20 cellular contexts compared by ENCODE assay signal in the genomic region with DNA sequence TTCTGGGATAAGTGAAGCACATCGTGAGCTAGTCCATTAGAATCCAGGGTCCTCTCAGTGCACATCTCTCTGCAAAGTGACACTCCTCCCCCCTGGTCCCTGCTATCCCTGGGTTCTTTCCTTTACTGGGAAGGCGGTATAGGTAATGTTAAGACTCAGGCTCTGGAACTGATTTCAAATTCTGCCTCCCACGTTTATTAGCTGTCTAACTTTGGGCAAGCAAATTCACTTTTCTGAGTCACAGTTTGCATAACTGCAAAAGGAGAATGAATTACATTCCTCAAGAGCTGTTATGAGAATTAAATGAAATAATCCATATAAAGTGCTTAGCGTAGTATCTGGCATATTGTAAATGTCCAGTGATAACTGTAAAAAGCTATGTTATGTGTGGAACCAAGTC.
A peak's percentile ranks its signal among the peaks of the same experiment; 100 is the strongest.
DNase-seq lines count a peak whose midpoint lies in the region; FAIRE-seq and TF ChIP-seq lines count a peak whose summit lies in the region.
"Had no signal": no experiment of that assay in that cellular context is flagged by ENCODE, and none has a peak within 500 bp of the region (broad histone marks: within the 10 kb centered on the region; RNA-seq: fewer than 3 reads in every experiment).

No MANE protein-coding gene starts in this region.

- no peaks in the 10 kb centered on the region for H3K9me3 ChIP-seq in astrocyte (ENCODE audit: insufficient read depth, low read depth, low read length)
- H3K9me3 ChIP-seq: BE2C had no signal

- peak; percentile 63 for DNase-seq in astrocyte (ENCODE audit: low read depth)
- DNase-seq in fibroblast of pulmonary artery (ENCODE audit: low read depth): peak; percentile 1
- DNase-seq in putamen (ENCODE audit: low spot score): peak; percentile 64
- no peak for DNase-seq in NCI-H510A treated with DMSO at 0.1 percent for 48 hours (lab: John Stamatoyannopoulos, UW)
- no peak for DNase-seq in RKO (ENCODE audit: low spot score)
- DNase-seq in NOMO-1 treated with dmso at 0.1 percent for 144 hours (lab: John Stamatoyannopoulos, UW; ENCODE audit: unreplicated experiment): no peak
- DNase-seq: ACHN; BE2C; C1 segment of cervical spinal cord; Caco-2; CD4-positive, CD25-positive, alpha-beta regulatory T cell; DMS79; GDM1; H7; HFFc6 had no signal

- H3K4me1 Mint-ChIP-seq in astrocyte (ENCODE audit: low read depth, unreplicated experiment): no peaks in the 10 kb centered on the region
- H3K4me1 Mint-ChIP-seq: CD4-positive, CD25-positive, alpha-beta regulatory T cell; GM23338 had no signal

- H3K27me3 Mint-ChIP-seq in astrocyte (ENCODE audit: low read depth, unreplicated experiment): no peaks in the 10 kb centered on the region
- H3K27me3 Mint-ChIP-seq: CD4-positive, CD25-positive, alpha-beta regulatory T cell had no signal

- peaks cover 11% of the 10 kb centered on the region for H3K9me3 Mint-ChIP-seq in astrocyte (ENCODE audit: unreplicated experiment)

- no peaks in the 10 kb centered on the region for H3K36me3 Mint-ChIP-seq in astrocyte (ENCODE audit: low read depth, unreplicated experiment)
- H3K36me3 Mint-ChIP-seq: CD4-positive, CD25-positive, alpha-beta regulatory T cell had no signal

- H2AFZ ChIP-seq in astrocyte (ENCODE audit: low read depth, low read length): no peak overlapping the region
- H2AFZ ChIP-seq: GM23338 had no signal

- no peak overlapping the region for H3K9ac ChIP-seq in astrocyte (ENCODE audit: low read length)

- no peak for FAIRE-seq in astrocyte (lab: Jason Lieb, UNC)
- FAIRE-seq: A204.1, D721Med, GM12892, GM18507 had no signal

- no peak overlapping the region for H3K4me3 Mint-ChIP-seq in astrocyte (ENCODE audit: unreplicated experiment)
- H3K4me3 Mint-ChIP-seq: CD4-positive, CD25-positive, alpha-beta regulatory T cell; GM23338; HFFc6 had no signal

- H3K4me3 ChIP-seq in astrocyte (ENCODE audit: insufficient read depth, low read depth, low read length) (no peak overlapping the region), fibroblast of pulmonary artery (replicated peaks; ENCODE audit: low read depth, low read length) (no peak overlapping the region)
- H3K4me3 ChIP-seq: GM23338 had no signal

- no peaks in the 10 kb centered on the region for H3K36me3 ChIP-seq in astrocyte (ENCODE audit: insufficient read depth, low read length)
- H3K36me3 ChIP-seq: BE2C had no signal

- H3K27ac Mint-ChIP-seq in astrocyte (ENCODE audit: unreplicated experiment): no peak overlapping the region
- H3K27ac Mint-ChIP-seq: CD4-positive, CD25-positive, alpha-beta regulatory T cell; GM23338; HFFc6 had no signal

- no peaks in the 10 kb centered on the region for H3K79me2 ChIP-seq in astrocyte (ENCODE audit: insufficient read depth, low read length)

- H3K27ac ChIP-seq in astrocyte (ENCODE audit: low read depth, low read length): no peak overlapping the region

- TF ChIP-seq CTCF in astrocyte (IDR thresholded peaks at IDR 0.05; ENCODE audit: insufficient read depth, low read depth, low read length): no peak
- no peak for TF ChIP-seq CTCF in fibroblast of pulmonary artery (IDR thresholded peaks at IDR 0.05; ENCODE audit: low read length, missing control alignments)

- H3K4me1 ChIP-seq in astrocyte (ENCODE audit: insufficient read depth, low read length): no peaks in the 10 kb centered on the region
- H3K4me1 ChIP-seq: BE2C had no signal

- no peak overlapping the region for H3K4me2 ChIP-seq in astrocyte (ENCODE audit: low read length)
- H3K4me2 ChIP-seq: GM23338 had no signal

- no peaks in the 10 kb centered on the region for H3K27me3 ChIP-seq in astrocyte (ENCODE audit: insufficient read depth, low read length)
- H3K27me3 ChIP-seq: BE2C had no signal

- H4K20me1 ChIP-seq in astrocyte (ENCODE audit: insufficient read depth, low read length): no peaks in the 10 kb centered on the region

Comparison
In these comparisons a context has a peak if more than half of its experiments do, and no peak if none do; other contexts are left out.
1. DNase-seq: peak in astrocyte (single experiment), fibroblast of pulmonary artery (single experiment) and putamen (single experiment); none in NCI-H510A treated with DMSO at 0.1 percent for 48 hours (single experiment), RKO (single experiment) and NOMO-1 treated with dmso at 0.1 percent for 144 hours (single experiment).